Comparison of ENCODE assay signal across 1 cellular context in the genomic region with DNA sequence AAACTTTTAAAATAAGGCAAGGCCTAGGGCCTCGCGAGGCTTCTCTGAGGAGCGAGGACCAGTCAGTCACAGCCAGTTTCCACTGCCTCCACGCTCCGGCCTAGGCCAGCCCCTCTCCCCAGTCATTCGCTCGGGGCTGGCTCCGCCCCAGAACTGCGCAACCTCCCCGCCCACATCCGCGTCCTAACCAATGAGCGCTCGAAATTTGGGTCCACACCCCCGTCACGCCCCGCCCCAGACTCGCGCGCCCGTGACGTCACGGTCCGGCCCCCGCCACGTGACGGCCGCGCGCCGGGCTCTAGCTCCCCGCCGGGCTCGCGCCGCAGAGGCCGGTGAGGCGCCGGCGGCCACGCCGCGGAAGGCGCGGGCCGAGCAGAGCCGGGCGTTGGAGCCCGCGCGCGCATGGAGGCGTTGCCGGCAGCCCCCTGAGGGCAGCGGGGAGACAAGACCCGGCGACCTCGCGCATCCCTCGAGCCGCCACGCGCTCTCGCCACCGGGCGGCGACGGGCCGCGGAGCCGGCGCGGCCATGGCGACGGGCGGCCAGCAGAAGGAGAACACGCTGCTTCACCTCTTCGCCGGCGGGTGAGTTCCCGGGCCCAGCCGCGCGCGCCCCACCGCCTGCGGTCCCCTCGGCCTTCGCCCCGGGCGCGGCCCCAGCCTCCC.
TF ChIP-seq lines count a peak whose summit lies in the region.

A gene with protein sequence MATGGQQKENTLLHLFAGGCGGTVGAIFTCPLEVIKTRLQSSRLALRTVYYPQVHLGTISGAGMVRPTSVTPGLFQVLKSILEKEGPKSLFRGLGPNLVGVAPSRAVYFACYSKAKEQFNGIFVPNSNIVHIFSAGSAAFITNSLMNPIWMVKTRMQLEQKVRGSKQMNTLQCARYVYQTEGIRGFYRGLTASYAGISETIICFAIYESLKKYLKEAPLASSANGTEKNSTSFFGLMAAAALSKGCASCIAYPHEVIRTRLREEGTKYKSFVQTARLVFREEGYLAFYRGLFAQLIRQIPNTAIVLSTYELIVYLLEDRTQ (plus strand): TSS at position 301 of the 664 bp plus-strand sequence. CDS start 227 bp downstream, at position 528.

TF ChIP-seq in HepG2, 621 proteins besides CTCF, POLR2A, EP300 and RAD21 (continued from another document and continues in another):
- TF ChIP-seq, protein P1, sequence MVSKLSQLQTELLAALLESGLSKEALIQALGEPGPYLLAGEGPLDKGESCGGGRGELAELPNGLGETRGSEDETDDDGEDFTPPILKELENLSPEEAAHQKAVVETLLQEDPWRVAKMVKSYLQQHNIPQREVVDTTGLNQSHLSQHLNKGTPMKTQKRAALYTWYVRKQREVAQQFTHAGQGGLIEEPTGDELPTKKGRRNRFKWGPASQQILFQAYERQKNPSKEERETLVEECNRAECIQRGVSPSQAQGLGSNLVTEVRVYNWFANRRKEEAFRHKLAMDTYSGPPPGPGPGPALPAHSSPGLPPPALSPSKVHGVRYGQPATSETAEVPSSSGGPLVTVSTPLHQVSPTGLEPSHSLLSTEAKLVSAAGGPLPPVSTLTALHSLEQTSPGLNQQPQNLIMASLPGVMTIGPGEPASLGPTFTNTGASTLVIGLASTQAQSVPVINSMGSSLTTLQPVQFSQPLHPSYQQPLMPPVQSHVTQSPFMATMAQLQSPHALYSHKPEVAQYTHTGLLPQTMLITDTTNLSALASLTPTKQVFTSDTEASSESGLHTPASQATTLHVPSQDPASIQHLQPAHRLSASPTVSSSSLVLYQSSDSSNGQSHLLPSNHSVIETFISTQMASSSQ (IDR thresholded peaks at IDR 0.05; ENCODE audit: low read depth): no peak
- TF ChIP-seq, protein P1 (CRISPR knock-in tag; IDR thresholded peaks at IDR 0.05; ENCODE audit: borderline replicate concordance): no peak
- TF ChIP-seq ZNF672 (CRISPR knock-in tag; IDR thresholded peaks at IDR 0.05) (peak; percentile 28; the same call in 1 of the 2 replicates), FOSL2 (CRISPR knock-in tag; IDR thresholded peaks at IDR 0.05) (0 out of 2 replicates have a peak, but pooled peaks have one; percentile 29), ASH2L (IDR thresholded peaks at IDR 0.05; ENCODE audit: insufficient read length, low read depth, low read length) (peak; percentile 33), CEBPB (IDR thresholded peaks at IDR 0.05; ENCODE audit: borderline replicate concordance, low read depth, low read length) (peak; percentile 89), KDM2A (CRISPR knock-in tag; IDR thresholded peaks at IDR 0.05; ENCODE audit: borderline replicate concordance, low read depth) (peak; percentile 41; the same call in 1 of the 2 replicates), KLF13 (CRISPR knock-in tag; IDR thresholded peaks at IDR 0.05) (no peak), HDAC6 (IDR thresholded peaks at IDR 0.05; ENCODE audit: low read depth, low read length) (no peak), ZNF792 (CRISPR knock-in tag; IDR thresholded peaks at IDR 0.05) (0 out of 2 replicates have a peak, but pooled peaks have one; percentile 57), CBX1 (IDR thresholded peaks at IDR 0.05; ENCODE audit: low read depth) (no peak), ZNF768 (CRISPR knock-in tag; IDR thresholded peaks at IDR 0.05) (peak; percentile 5), ERF (CRISPR knock-in tag; IDR thresholded peaks at IDR 0.05) (peak; percentile 83), ZNF101 (CRISPR knock-in tag; IDR thresholded peaks at IDR 0.05; ENCODE audit: borderline replicate concordance, low read depth) (no peak), PTBP1 (IDR thresholded peaks at IDR 0.05; ENCODE audit: low read depth, low read length, poor library complexity, severe bottlenecking) (no peak), ZNF451 (CRISPR knock-in tag; IDR thresholded peaks at IDR 0.05) (peak; percentile 53; the same call in 1 of the 2 replicates), ZNF501 (CRISPR knock-in tag; IDR thresholded peaks at IDR 0.05) (no peak), POLR2G (IDR thresholded peaks at IDR 0.05; ENCODE audit: low read depth, low read length) (peak; percentile 72; the same call in 1 of the 2 replicates), MXI1 (IDR thresholded peaks at IDR 0.05; ENCODE audit: borderline replicate concordance, low read depth, low read length) (peak; percentile 84; the same call in 2 of the 3 replicates), SAP130 (CRISPR knock-in tag; IDR thresholded peaks at IDR 0.05; ENCODE audit: low read depth) (peak; percentile 86), YEATS4 (CRISPR knock-in tag; IDR thresholded peaks at IDR 0.05; ENCODE audit: borderline replicate concordance) (peak; percentile 28; the same call in 1 of the 2 replicates), NFKBIZ (CRISPR knock-in tag; IDR thresholded peaks at IDR 0.05) (no peak), ZBTB7B (CRISPR knock-in tag; IDR thresholded peaks at IDR 0.05) (no peak), MIER3 (CRISPR knock-in tag; IDR thresholded peaks at IDR 0.05; ENCODE audit: borderline replicate concordance) (no peak), SAFB2 (CRISPR knock-in tag; IDR thresholded peaks at IDR 0.05; ENCODE audit: borderline replicate concordance, low read depth) (peak; percentile 67; the same call in 1 of the 2 replicates), ARHGAP35 (CRISPR knock-in tag; IDR thresholded peaks at IDR 0.05; ENCODE audit: borderline replicate concordance) (0 out of 2 replicates have a peak, but pooled peaks have one; percentile 25), ZFY (CRISPR knock-in tag; IDR thresholded peaks at IDR 0.05) (peak; percentile 86)
- TF ChIP-seq, protein P2, sequence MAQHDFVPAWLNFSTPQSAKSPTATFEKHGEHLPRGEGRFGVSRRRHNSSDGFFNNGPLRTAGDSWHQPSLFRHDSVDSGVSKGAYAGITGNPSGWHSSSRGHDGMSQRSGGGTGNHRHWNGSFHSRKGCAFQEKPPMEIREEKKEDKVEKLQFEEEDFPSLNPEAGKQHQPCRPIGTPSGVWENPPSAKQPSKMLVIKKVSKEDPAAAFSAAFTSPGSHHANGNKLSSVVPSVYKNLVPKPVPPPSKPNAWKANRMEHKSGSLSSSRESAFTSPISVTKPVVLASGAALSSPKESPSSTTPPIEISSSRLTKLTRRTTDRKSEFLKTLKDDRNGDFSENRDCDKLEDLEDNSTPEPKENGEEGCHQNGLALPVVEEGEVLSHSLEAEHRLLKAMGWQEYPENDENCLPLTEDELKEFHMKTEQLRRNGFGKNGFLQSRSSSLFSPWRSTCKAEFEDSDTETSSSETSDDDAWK (CRISPR knock-in tag; IDR thresholded peaks at IDR 0.05): no peak
- TF ChIP-seq, protein P3, sequence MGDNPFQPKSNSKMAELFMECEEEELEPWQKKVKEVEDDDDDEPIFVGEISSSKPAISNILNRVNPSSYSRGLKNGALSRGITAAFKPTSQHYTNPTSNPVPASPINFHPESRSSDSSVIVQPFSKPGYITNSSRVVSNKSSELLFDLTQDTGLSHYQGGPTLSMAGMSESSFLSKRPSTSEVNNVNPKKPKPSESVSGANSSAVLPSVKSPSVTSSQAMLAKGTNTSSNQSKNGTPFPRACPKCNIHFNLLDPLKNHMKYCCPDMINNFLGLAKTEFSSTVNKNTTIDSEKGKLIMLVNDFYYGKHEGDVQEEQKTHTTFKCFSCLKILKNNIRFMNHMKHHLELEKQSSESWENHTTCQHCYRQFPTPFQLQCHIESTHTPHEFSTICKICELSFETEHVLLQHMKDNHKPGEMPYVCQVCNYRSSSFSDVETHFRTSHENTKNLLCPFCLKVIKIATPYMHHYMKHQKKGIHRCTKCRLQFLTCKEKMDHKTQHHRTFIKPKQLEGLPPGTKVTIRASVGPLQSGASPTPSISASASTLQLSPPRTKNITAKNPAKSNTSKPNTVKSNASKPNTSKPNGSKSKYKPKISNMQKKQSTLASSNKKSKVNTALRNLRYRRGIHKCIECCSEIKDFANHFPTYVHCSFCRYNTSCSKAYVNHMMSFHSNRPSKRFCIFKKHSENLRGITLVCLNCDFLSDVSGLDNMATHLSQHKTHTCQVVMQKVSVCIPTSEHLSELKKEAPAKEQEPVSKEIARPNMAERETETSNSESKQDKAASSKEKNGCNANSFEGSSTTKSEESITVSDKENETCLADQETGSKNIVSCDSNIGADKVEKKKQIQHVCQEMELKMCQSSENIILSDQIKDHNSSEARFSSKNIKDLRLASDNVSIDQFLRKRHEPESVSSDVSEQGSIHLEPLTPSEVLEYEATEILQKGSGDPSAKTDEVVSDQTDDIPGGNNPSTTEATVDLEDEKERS (CRISPR knock-in tag; IDR thresholded peaks at IDR 0.05): no peak
- TF ChIP-seq, protein P4, sequence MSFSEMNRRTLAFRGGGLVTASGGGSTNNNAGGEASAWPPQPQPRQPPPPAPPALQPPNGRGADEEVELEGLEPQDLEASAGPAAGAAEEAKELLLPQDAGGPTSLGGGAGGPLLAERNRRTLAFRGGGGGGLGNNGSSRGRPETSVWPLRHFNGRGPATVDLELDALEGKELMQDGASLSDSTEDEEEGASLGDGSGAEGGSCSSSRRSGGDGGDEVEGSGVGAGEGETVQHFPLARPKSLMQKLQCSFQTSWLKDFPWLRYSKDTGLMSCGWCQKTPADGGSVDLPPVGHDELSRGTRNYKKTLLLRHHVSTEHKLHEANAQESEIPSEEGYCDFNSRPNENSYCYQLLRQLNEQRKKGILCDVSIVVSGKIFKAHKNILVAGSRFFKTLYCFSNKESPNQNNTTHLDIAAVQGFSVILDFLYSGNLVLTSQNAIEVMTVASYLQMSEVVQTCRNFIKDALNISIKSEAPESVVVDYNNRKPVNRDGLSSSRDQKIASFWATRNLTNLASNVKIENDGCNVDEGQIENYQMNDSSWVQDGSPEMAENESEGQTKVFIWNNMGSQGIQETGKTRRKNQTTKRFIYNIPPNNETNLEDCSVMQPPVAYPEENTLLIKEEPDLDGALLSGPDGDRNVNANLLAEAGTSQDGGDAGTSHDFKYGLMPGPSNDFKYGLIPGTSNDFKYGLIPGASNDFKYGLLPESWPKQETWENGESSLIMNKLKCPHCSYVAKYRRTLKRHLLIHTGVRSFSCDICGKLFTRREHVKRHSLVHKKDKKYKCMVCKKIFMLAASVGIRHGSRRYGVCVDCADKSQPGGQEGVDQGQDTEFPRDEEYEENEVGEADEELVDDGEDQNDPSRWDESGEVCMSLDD (CRISPR knock-in tag; IDR thresholded peaks at IDR 0.05; ENCODE audit: borderline replicate concordance): no peak
- TF ChIP-seq, protein P5, sequence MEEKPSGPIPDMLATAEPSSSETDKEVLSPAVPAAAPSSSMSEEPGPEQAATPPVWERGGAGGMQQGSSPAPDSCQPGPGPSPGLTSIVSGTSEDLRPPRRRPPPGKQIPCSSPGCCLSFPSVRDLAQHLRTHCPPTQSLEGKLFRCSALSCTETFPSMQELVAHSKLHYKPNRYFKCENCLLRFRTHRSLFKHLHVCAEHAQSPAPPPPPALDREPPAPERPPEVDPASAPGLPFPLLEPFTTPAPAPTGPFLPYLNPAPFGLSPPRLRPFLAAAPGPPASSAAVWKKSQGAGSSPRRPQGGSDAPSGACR (CRISPR knock-in tag; IDR thresholded peaks at IDR 0.05): no peak
- TF ChIP-seq, protein P6, sequence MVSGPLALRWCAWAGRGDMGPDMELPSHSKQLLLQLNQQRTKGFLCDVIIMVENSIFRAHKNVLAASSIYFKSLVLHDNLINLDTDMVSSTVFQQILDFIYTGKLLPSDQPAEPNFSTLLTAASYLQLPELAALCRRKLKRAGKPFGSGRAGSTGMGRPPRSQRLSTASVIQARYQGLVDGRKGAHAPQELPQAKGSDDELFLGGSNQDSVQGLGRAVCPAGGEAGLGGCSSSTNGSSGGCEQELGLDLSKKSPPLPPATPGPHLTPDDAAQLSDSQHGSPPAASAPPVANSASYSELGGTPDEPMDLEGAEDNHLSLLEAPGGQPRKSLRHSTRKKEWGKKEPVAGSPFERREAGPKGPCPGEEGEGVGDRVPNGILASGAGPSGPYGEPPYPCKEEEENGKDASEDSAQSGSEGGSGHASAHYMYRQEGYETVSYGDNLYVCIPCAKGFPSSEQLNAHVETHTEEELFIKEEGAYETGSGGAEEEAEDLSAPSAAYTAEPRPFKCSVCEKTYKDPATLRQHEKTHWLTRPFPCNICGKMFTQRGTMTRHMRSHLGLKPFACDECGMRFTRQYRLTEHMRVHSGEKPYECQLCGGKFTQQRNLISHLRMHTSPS (CRISPR knock-in tag; IDR thresholded peaks at IDR 0.05; ENCODE audit: low read depth): no peak
- TF ChIP-seq, protein P7, sequence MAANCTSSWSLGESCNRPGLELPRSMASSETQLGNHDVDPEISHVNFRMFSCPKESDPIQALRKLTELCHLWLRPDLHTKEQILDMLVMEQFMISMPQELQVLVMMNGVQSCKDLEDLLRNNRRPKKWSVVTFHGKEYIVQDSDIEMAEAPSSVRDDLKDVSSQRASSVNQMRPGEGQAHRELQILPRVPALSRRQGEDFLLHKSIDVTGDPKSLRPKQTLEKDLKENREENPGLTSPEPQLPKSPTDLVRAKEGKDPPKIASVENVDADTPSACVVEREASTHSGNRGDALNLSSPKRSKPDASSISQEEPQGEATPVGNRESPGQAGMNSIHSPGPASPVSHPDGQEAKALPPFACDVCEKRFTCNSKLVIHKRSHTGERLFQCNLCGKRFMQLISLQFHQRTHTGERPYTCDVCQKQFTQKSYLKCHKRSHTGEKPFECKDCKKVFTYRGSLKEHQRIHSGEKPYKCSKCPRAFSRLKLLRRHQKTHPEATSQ (CRISPR knock-in tag; IDR thresholded peaks at IDR 0.05; ENCODE audit: borderline replicate concordance): no peak
- TF ChIP-seq, protein P8, sequence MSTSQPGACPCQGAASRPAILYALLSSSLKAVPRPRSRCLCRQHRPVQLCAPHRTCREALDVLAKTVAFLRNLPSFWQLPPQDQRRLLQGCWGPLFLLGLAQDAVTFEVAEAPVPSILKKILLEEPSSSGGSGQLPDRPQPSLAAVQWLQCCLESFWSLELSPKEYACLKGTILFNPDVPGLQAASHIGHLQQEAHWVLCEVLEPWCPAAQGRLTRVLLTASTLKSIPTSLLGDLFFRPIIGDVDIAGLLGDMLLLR (CRISPR knock-in tag; IDR thresholded peaks at IDR 0.05): peak; percentile 77; the same call in 1 of the 2 replicates
- TF ChIP-seq, protein P9, sequence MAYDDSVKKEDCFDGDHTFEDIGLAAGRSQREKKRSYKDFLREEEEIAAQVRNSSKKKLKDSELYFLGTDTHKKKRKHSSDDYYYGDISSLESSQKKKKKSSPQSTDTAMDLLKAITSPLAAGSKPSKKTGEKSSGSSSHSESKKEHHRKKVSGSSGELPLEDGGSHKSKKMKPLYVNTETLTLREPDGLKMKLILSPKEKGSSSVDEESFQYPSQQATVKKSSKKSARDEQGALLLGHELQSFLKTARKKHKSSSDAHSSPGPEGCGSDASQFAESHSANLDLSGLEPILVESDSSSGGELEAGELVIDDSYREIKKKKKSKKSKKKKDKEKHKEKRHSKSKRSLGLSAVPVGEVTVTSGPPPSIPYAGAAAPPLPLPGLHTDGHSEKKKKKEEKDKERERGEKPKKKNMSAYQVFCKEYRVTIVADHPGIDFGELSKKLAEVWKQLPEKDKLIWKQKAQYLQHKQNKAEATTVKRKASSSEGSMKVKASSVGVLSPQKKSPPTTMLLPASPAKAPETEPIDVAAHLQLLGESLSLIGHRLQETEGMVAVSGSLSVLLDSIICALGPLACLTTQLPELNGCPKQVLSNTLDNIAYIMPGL (CRISPR knock-in tag; IDR thresholded peaks at IDR 0.05; ENCODE audit: borderline replicate concordance in 1 of 2, low read depth in 1 of 2): no peak; a peak in 1 of 4 replicates
